In genomic region chr9:21800931-21801682, GRCh38 we compare ENCODE assay signal across 11 cellular contexts. TPM values are rescaled to one million over a fixed set of nuclear protein-coding genes. Genes with fewer than 3 reads are reported as not detected.
A peak's percentile ranks its signal among the peaks of the same experiment; 100 is the strongest.
DNase-seq lines count a peak whose midpoint lies in the region; ATAC-seq, FAIRE-seq and TF ChIP-seq lines count a peak whose summit lies in the region.
"Had no signal": no experiment of that assay in that cellular context is flagged by ENCODE, and none has a peak within 500 bp of the region (broad histone marks: within the 10 kb centered on the region; RNA-seq: fewer than 3 reads in every experiment).

No MANE protein-coding gene starts in this region.

- H3K4me2 ChIP-seq in astrocyte (ENCODE audit: low read length): peak overlapping the region; percentile 94

- intact Hi-C loops in right lobe of liver (cut with DNase I) (no loop called here), thyroid gland (cut with DNase I) (loop anchor here (5.0 to 10.0 kb wide), 2 partner anchors 206 to 434 kb away; partner anchors contain the start of gene CDKN2B)

- no peak for TF ChIP-seq POLR2A in right lobe of liver (IDR thresholded peaks at IDR 0.05)
- TF ChIP-seq POLR2A in thyroid gland (IDR thresholded peaks at IDR 0.05): no peak

- peak overlapping the region; percentile 86 for H3K9ac ChIP-seq in astrocyte (ENCODE audit: low read length)

- TF ChIP-seq CTCF in astrocyte (IDR thresholded peaks at IDR 0.05; ENCODE audit: insufficient read depth, low read depth, low read length): no peak
- TF ChIP-seq CTCF in right lobe of liver (IDR thresholded peaks at IDR 0.05): no peak
- no peak for TF ChIP-seq CTCF in thyroid gland (IDR thresholded peaks at IDR 0.05)

- H2AFZ ChIP-seq in astrocyte (ENCODE audit: low read depth, low read length): peak overlapping the region; percentile 85

- H3K9me3 ChIP-seq in astrocyte (ENCODE audit: insufficient read depth, low read depth, low read length) (no peaks in the 10 kb centered on the region), right lobe of liver (no peaks in the 10 kb centered on the region), thyroid gland (no peaks in the 10 kb centered on the region)

- H3K27me3 ChIP-seq in astrocyte (ENCODE audit: insufficient read depth, low read length): no peaks in the 10 kb centered on the region
- no peaks in the 10 kb centered on the region for H3K27me3 ChIP-seq in right lobe of liver
- H3K27me3 ChIP-seq in thyroid gland: no peaks in the 10 kb centered on the region

- no peak for FAIRE-seq in astrocyte (lab: Jason Lieb, UNC)
- FAIRE-seq: D721Med had no signal

- H4K20me1 ChIP-seq in astrocyte (ENCODE audit: insufficient read depth, low read length): peaks cover 32% of the 10 kb centered on the region

- H3K27ac Mint-ChIP-seq in activated T-cell treated with anti-CD3 and anti-CD28 coated beads, Interleukin-2, amount 50 U/mL, for 72 hours: peak overlapping the region; percentile 13
- no peak overlapping the region for H3K27ac Mint-ChIP-seq in astrocyte (ENCODE audit: unreplicated experiment)

- H3K4me3 ChIP-seq in astrocyte (ENCODE audit: insufficient read depth, low read depth, low read length) (peak overlapping the region; percentile 85), right lobe of liver (peak overlapping the region in 2 of 3 donors; percentile 90 to 92), thyroid gland (replicated peaks in 1 of 3) (peak overlapping the region; percentile 31 to 70 (median 67))

- H3K36me3 Mint-ChIP-seq in activated T-cell treated with anti-CD3 and anti-CD28 coated beads, Interleukin-2, amount 50 U/mL, for 72 hours (ENCODE audit: insufficient read depth in 2 of 2): peaks cover 6 to 9% of the 10 kb centered on the region in 2 donors
- H3K36me3 Mint-ChIP-seq in astrocyte (ENCODE audit: low read depth, unreplicated experiment): peaks cover 5% of the 10 kb centered on the region

- no peaks in the 10 kb centered on the region for H3K9me3 Mint-ChIP-seq in activated T-cell treated with anti-CD3 and anti-CD28 coated beads, Interleukin-2, amount 50 U/mL, for 72 hours
- no peaks in the 10 kb centered on the region for H3K9me3 Mint-ChIP-seq in astrocyte (ENCODE audit: unreplicated experiment)

- H3K4me1 Mint-ChIP-seq in activated T-cell treated with anti-CD3 and anti-CD28 coated beads, Interleukin-2, amount 50 U/mL, for 72 hours (ENCODE audit: low read depth): peaks cover 42% of the 10 kb centered on the region
- H3K4me1 Mint-ChIP-seq in astrocyte (ENCODE audit: low read depth, unreplicated experiment): peaks cover 29% of the 10 kb centered on the region

- H3K4me3 Mint-ChIP-seq in activated T-cell treated with anti-CD3 and anti-CD28 coated beads, Interleukin-2, amount 50 U/mL, for 72 hours: peak overlapping the region; percentile 100
- H3K4me3 Mint-ChIP-seq in astrocyte (ENCODE audit: unreplicated experiment): peak overlapping the region; percentile 99

- ATAC-seq in activated T-cell treated with anti-CD3 and anti-CD28 coated beads, Interleukin-2, amount 50 U/mL, for 72 hours (replicated peaks in 1 of 2): no peak
- ATAC-seq in right lobe of liver (no peak), GM18868 (IDR thresholded peaks at IDR 0.05; ENCODE audit: unreplicated experiment) (no peak)

- H3K36me3 ChIP-seq in astrocyte (ENCODE audit: insufficient read depth, low read length) (no peaks in the 10 kb centered on the region), right lobe of liver (no peaks in the 10 kb centered on the region), thyroid gland (no peaks in the 10 kb centered on the region)

- WGBS in right lobe of liver (ENCODE audit: insufficient coverage, low coverage, low lambda C conversion rate, missing lambda C conversion rate): 70% methylated on average over 11 of the region's 11 CpGs
- 79 to 82% methylated on average over 11 of the region's 11 CpGs for WGBS in thyroid gland, 2 donors

- H3K27me3 Mint-ChIP-seq in activated T-cell treated with anti-CD3 and anti-CD28 coated beads, Interleukin-2, amount 50 U/mL, for 72 hours (ENCODE audit: low read depth): peaks cover 17% of the 10 kb centered on the region
- no peaks in the 10 kb centered on the region for H3K27me3 Mint-ChIP-seq in astrocyte (ENCODE audit: low read depth, unreplicated experiment)

- no peak for DNase-seq in activated T-cell treated with anti-CD3 and anti-CD28 coated beads, Interleukin-2, amount 50 U/mL, for 72 hours
- DNase-seq in activated T-cell treated with anti-CD3 and anti-CD28 coated beads, Interleukin-2, amount 50 U/mL, for 48 hours: no peak
- DNase-seq in astrocyte (ENCODE audit: low read depth): no peak
- DNase-seq in right lobe of liver: no peak
- DNase-seq in thyroid gland: no peak
- DNase-seq in NCI-H187 (lab: John Stamatoyannopoulos, UW): no peak
- no peak for DNase-seq in islet precursor cell
- DNase-seq: activated CD8-positive, alpha-beta memory T cell treated with anti-CD3 and anti-CD28 coated beads, Interleukin-2, amount 50 U/mL, for 4 hours; NCI-H1417 treated with DMSO at 0.1 percent for 48 hours had no signal

- H3K27ac ChIP-seq in astrocyte (ENCODE audit: low read depth, low read length) (no peak overlapping the region), right lobe of liver (no peak overlapping the region), thyroid gland (no peak overlapping the region)

- H3K4me1 ChIP-seq in astrocyte (ENCODE audit: insufficient read depth, low read length): peaks cover 34% of the 10 kb centered on the region
- H3K4me1 ChIP-seq in right lobe of liver: peaks cover 0 to 9% (median 4%) of the 10 kb centered on the region in 4 donors
- peaks cover 7 to 10% of the 10 kb centered on the region in 2 donors for H3K4me1 ChIP-seq in thyroid gland

- H3K79me2 ChIP-seq in astrocyte (ENCODE audit: insufficient read depth, low read length): peaks cover 47% of the 10 kb centered on the region

RNA-seq across cellular contexts. Expression of gene MTAP, which starts 1.3 kb away (rescaled TPM):
- total RNA-seq in activated T-cell treated with anti-CD3 and anti-CD28 coated beads, Interleukin-2, amount 50 U/mL, for 72 hours: 10 to 100 TPM; 67.1 to 71.3 TPM
- 43.8 and 56.1 TPM in 2 replicates for total RNA-seq in astrocyte
- total RNA-seq in right lobe of liver: 10 to 100 TPM; 18.1 to 23.7 (median 20.5) TPM
- total RNA-seq in thyroid gland: 10 to 100 TPM; 17.1 to 24.2 (median 19.1) TPM
